In genomic region chr5:140181002-140181483, GRCh38 we compare ENCODE assay signal across 11 cellular contexts. TPM values are rescaled to one million over a fixed set of nuclear protein-coding genes. Genes with fewer than 3 reads are reported as not detected.
DNase-seq lines count a peak whose midpoint lies in the region; ATAC-seq and TF ChIP-seq lines count a peak whose summit lies in the region.
"Had no signal": no experiment of that assay in that cellular context is flagged by ENCODE, and none has a peak within 500 bp of the region (broad histone marks: within the 10 kb centered on the region; RNA-seq: fewer than 3 reads in every experiment).

No MANE protein-coding gene starts in this region.

- TF ChIP-seq POLR2A in uterus (IDR thresholded peaks at IDR 0.05): no peak

- no peak for ATAC-seq in heart right ventricle
- ATAC-seq in Right ventricle myocardium superior (ENCODE audit: poor library complexity): no peak
- ATAC-seq in HG02840 (IDR thresholded peaks at IDR 0.05; ENCODE audit: low FRiP score, unreplicated experiment): no peak

- intact Hi-C loops in heart right ventricle (cut with DNase I): loop anchor here in 6 of 10 donors (5.0 to 10.0 kb wide), 3 partner anchors 41 to 56 kb away; no protein-coding TSS in a partner anchor
- intact Hi-C loops in Right ventricle myocardium superior (cut with DNase I): no loop called here
- intact Hi-C loops in uterus (cut with DNase I; ENCODE audit: low total_unique reads): no loop called here

- DNase-seq in heart right ventricle: no peak
- DNase-seq in Right ventricle myocardium superior: no peak
- DNase-seq in HT-29 (ENCODE audit: low spot score): peak; percentile 64
- DNase-seq in kidney tubule cell (ENCODE audit: low spot score): peak; percentile 15
- DNase-seq in uterus: no peak
- DNase-seq in AG08395 (ENCODE audit: low spot score): no peak
- no peak for DNase-seq in mucosa of gallbladder (ENCODE audit: low spot score)
- DNase-seq: NCI-H2107; stimulated activated CD4-positive, alpha-beta T cell treated with anti-CD3 and anti-CD28 coated beads, Interleukin-2, amount 100 ng/mL, for 48 hours had no signal

- WGBS in heart right ventricle, 2 donors: 56 to 74% methylated on average over 5 of the region's 5 CpGs

- H3K9me3 ChIP-seq in heart right ventricle (no peaks in the 10 kb centered on the region), uterus (no peaks in the 10 kb centered on the region)

- TF ChIP-seq CTCF in heart right ventricle (IDR thresholded peaks at IDR 0.05): no peak
- no peak for TF ChIP-seq CTCF in uterus (IDR thresholded peaks at IDR 0.05)

- peak overlapping the region in 2 of 10 donors; percentile 0 to 4 for H3K4me3 ChIP-seq in heart right ventricle
- H3K4me3 ChIP-seq in uterus: no peak overlapping the region

- peak overlapping the region in 7 of 10 donors; percentile 28 to 78 (median 57) for H3K27ac ChIP-seq in heart right ventricle
- peak overlapping the region; percentile 36 to 70 for H3K27ac ChIP-seq in uterus
- H3K27ac ChIP-seq: epithelial cell of prostate had no signal

- H3K27me3 ChIP-seq in heart right ventricle (no peaks in the 10 kb centered on the region), uterus (no peaks in the 10 kb centered on the region)

- no peaks in the 10 kb centered on the region for H3K36me3 ChIP-seq in heart right ventricle
- no peaks in the 10 kb centered on the region for H3K36me3 ChIP-seq in uterus

- H3K4me1 ChIP-seq in heart right ventricle: peaks cover 18 to 84% (median 72%) of the 10 kb centered on the region in 9 donors
- no peaks in the 10 kb centered on the region for H3K4me1 ChIP-seq in uterus

RNA-seq across cellular contexts. Expression of gene CYSTM1, which starts 6.1 kb away (rescaled TPM):
- 100 to 1,000 TPM in 3 of 10 donors, 10 to 100 TPM in 7; 55.2 to 114 (median 95.3) TPM for total RNA-seq in heart right ventricle
- 100 to 1,000 TPM in 1 of 2 donors, 10 to 100 TPM in 1; 45.0 to 217 TPM for polyA plus RNA-seq in heart right ventricle
- 58.3 TPM for total RNA-seq in Right ventricle myocardium superior
- 177 and 178 TPM in 2 replicates for total RNA-seq in HT-29 (2014; rRNA removed; shearing (Covaris generic))
- total RNA-seq in uterus: 10 to 100 TPM in 3 of 4 donors, 1 to 10 TPM in 1; 4.4 to 76.8 (median 45.3) TPM
- total RNA-seq in mucosa of gallbladder: 382 TPM

RNA-seq across cellular contexts. Expression of gene IGIP, which starts 55.3 kb away (rescaled TPM):
- 10 to 100 TPM in 8 of 10 donors, 1 to 10 TPM in 2; 9.5 to 17.2 (median 13.0) TPM for total RNA-seq in heart right ventricle
- 10 to 100 TPM in 1 of 2 donors, 1 to 10 TPM in 1; 5.0 to 12.1 TPM for polyA plus RNA-seq in heart right ventricle
- 10.4 TPM for total RNA-seq in Right ventricle myocardium superior
- 1.1 and 1.7 TPM in 2 replicates for total RNA-seq in HT-29 (2014; rRNA removed; shearing (Covaris generic))
- 10 to 100 TPM; 17.8 to 33.5 (median 31.2) TPM for total RNA-seq in uterus
- total RNA-seq in mucosa of gallbladder: 17.6 TPM

Comparison
In these comparisons a context has a peak if more than half of its experiments do, and no peak if none do; other contexts are left out.
1. intact Hi-C loops: an anchor here in heart right ventricle (5.0 to 10.0 kb wide); none called in Right ventricle myocardium superior and uterus.
2. DNase-seq: peak in HT-29 (single experiment) and kidney tubule cell (single experiment); none in heart right ventricle (0 of 2), Right ventricle myocardium superior (single experiment), uterus (0 of 2), AG08395 (single experiment) and mucosa of gallbladder (single experiment).